14 cellular contexts compared by ENCODE assay signal in genomic region chr2:16155351-16156145, GRCh38.
DNase-seq lines count a peak whose midpoint lies in the region; ATAC-seq, FAIRE-seq and TF ChIP-seq lines count a peak whose summit lies in the region.
"Had no signal": no experiment of that assay in that cellular context is flagged by ENCODE, and none has a peak within 500 bp of the region (broad histone marks: within the 10 kb centered on the region; RNA-seq: fewer than 3 reads in every experiment).

No MANE protein-coding gene starts in this region.

- H3K27ac ChIP-seq in H1 (ENCODE audit: low read depth, low read length) (no peak overlapping the region), smooth muscle cell (ENCODE audit: low read depth) (no peak overlapping the region)

- no peaks in the 10 kb centered on the region for H3K23me2 ChIP-seq in H1 (ENCODE audit: low read depth, low read length)

- no peak overlapping the region for H3K23ac ChIP-seq in H1 (ENCODE audit: insufficient read length)

- no peak overlapping the region for H2BK15ac ChIP-seq in H1 (ENCODE audit: low read length)

- no peak overlapping the region for H3K56ac ChIP-seq in H1 (replicated peaks; ENCODE audit: insufficient read length, low read depth, low read length)

- no peak overlapping the region for H3K9ac ChIP-seq in H1 (replicated peaks in 1 of 4; ENCODE audit: extremely low read depth in 1 of 4, low read depth in 3 of 4, low read length in 3 of 4)
- no peak overlapping the region for H3K9ac ChIP-seq in smooth muscle cell (ENCODE audit: low read depth)

- H3K36me3 ChIP-seq in H1 (ENCODE audit: control insufficient read depth in 2 of 4, insufficient read depth in 4 of 4, low read length in 3 of 4) = no peaks in the 10 kb centered on the region
- no peaks in the 10 kb centered on the region for H3K36me3 ChIP-seq in smooth muscle cell (ENCODE audit: low read depth)

- H3K9me3 ChIP-seq in H1 (ENCODE audit: insufficient read depth in 2 of 2, low read depth in 1 of 2, low read length in 1 of 2) (no peaks in the 10 kb centered on the region), smooth muscle cell (replicated peaks; ENCODE audit: low read depth) (no peaks in the 10 kb centered on the region)

- H3K18ac ChIP-seq in H1 (ENCODE audit: extremely low read depth, low read length) = no peak overlapping the region

- H3K4me3 ChIP-seq in H1 (ENCODE audit: extremely low read depth in 1 of 4, insufficient read depth in 2 of 4, low read depth in 3 of 4, low read length in 4 of 4) = no peak overlapping the region
- no peak overlapping the region for H3K4me3 ChIP-seq in smooth muscle cell

- H2BK120ac ChIP-seq in H1 (replicated peaks; ENCODE audit: low read depth, low read length) = no peak overlapping the region

- CTCF ChIA-PET in H1 (lab: Charles Lee; ENCODE audit: partially characterized antibody) = interaction anchor here (0.6 to 2.6 kb wide), 9 partner anchors 11 to 353 kb away, joined by 3 to 7 read pairs (median 3); partner anchors contain the start of gene MYCN

- no peak overlapping the region for H3K14ac ChIP-seq in H1 (ENCODE audit: insufficient read length)

- no peak for TF ChIP-seq EP300 in H1 (IDR thresholded peaks at IDR 0.05; ENCODE audit: borderline replicate concordance in 1 of 2, low read depth in 2 of 2, low read length in 2 of 2)

- H2BK12ac ChIP-seq in H1 (ENCODE audit: low read depth, low read length) = no peak overlapping the region

- FAIRE-seq in H1 (lab: Jason Lieb, UNC) = no peak

- TF ChIP-seq RAD21 in H1 (IDR thresholded peaks at IDR 0.05 in 1 of 2, conservative IDR thresholded peaks at IDR 0.05 in 1 of 2; ENCODE audit: low read depth in 2 of 2, low read length in 2 of 2) = no peak

- no peak overlapping the region for H2BK20ac ChIP-seq in H1 (ENCODE audit: low read length)

- H3K4ac ChIP-seq in H1 (replicated peaks; ENCODE audit: insufficient read length, low read depth, low read length) = no peak overlapping the region

- ATAC-seq in HG02981 (IDR thresholded peaks at IDR 0.05; ENCODE audit: unreplicated experiment) (no peak), GM18511 (IDR thresholded peaks at IDR 0.05; ENCODE audit: unreplicated experiment) (no peak)

- WGBS in H1 (ENCODE audit: extremely low coverage in 1 of 2, insufficient coverage in 1 of 2, insufficient read length in 1 of 2, insufficient replicate concordance in 2 of 2, low coverage in 1 of 2, low lambda C conversion rate in 2 of 2, missing lambda C conversion rate in 1 of 2), 2 experiments = 87% methylated on average over 11 of the region's 11 CpGs; no CpG with 5 or more reads in 1 of the 2 experiments
- 52% methylated on average over 11 of the region's 11 CpGs for WGBS in smooth muscle cell (ENCODE audit: low lambda C conversion rate)

- no peaks in the 10 kb centered on the region for H3K79me2 ChIP-seq in H1 (ENCODE audit: control insufficient read depth in 1 of 2, insufficient read depth in 2 of 2, low read length in 2 of 2)
- no peaks in the 10 kb centered on the region for H3K79me2 ChIP-seq in smooth muscle cell (ENCODE audit: low read depth)

- H3F3A ChIP-seq in smooth muscle cell (ENCODE audit: low read depth) = peaks cover 6% of the 10 kb centered on the region

- H3K4me1 ChIP-seq in H1 (replicated peaks in 1 of 4; ENCODE audit: control insufficient read depth in 3 of 4, insufficient read depth in 4 of 4, low read length in 3 of 4) = no peaks in the 10 kb centered on the region
- H3K4me1 ChIP-seq in smooth muscle cell (ENCODE audit: low read depth) = no peaks in the 10 kb centered on the region

- H3K4me2 ChIP-seq in H1 (ENCODE audit: insufficient read depth in 1 of 2, low read depth in 2 of 2, low read length in 2 of 2) (no peak overlapping the region), smooth muscle cell (peak overlapping the region; percentile 29)

- H2BK5ac ChIP-seq in H1 (ENCODE audit: low read depth, low read length) = no peak overlapping the region

- H4K91ac ChIP-seq in H1 (replicated peaks; ENCODE audit: insufficient read length, low read length) = no peak overlapping the region

- TF ChIP-seq CTCF in H1 (IDR thresholded peaks at IDR 0.05; ENCODE audit: control extremely low read depth in 1 of 3, insufficient read depth in 1 of 3, low read depth in 1 of 3, low read length in 3 of 3) = no peak
- no peak for TF ChIP-seq CTCF in smooth muscle cell (IDR thresholded peaks at IDR 0.05; ENCODE audit: borderline replicate concordance, insufficient read depth, poor library complexity, severe bottlenecking)

- H2AFZ ChIP-seq in H1 (ENCODE audit: low read length) (peak overlapping the region; percentile 26; the same call in 1 of the 2 replicates), smooth muscle cell (ENCODE audit: low read depth) (no peak overlapping the region)

- H2AK5ac ChIP-seq in H1 (ENCODE audit: low read depth, low read length) = no peak overlapping the region

- DNase-seq in DMS79 treated with DMSO at 0.1 percent for 48 hours (lab: John Stamatoyannopoulos, UW) (peak; percentile 54), NCI-H748 (lab: John Stamatoyannopoulos, UW; ENCODE audit: unreplicated experiment) (peak; percentile 34), H1 (ENCODE audit: low read depth in 1 of 2, low spot score in 2 of 2) (no peak), smooth muscle cell (lab: John Stamatoyannopoulos, UW; ENCODE audit: unreplicated experiment) (no peak), NCI-H1930 (lab: John Stamatoyannopoulos, UW) (no peak)
- DNase-seq: ACHN; CD4-positive, CD25-positive, alpha-beta regulatory T cell; H9; Kasumi-1; NCI-H2171; NCI-H446 treated with DMSO at 0.1 percent for 48 hours; SHP77 treated with DMSO at 0.1 percent for 48 hours had no signal

- H4K20me1 ChIP-seq in H1 (replicated peaks in 1 of 2; ENCODE audit: control insufficient read depth in 1 of 2, insufficient read depth in 2 of 2, low read length in 2 of 2) = no peaks in the 10 kb centered on the region
- no peaks in the 10 kb centered on the region for H4K20me1 ChIP-seq in smooth muscle cell (ENCODE audit: low read depth)

- no peak overlapping the region; the same call in 1 of the 2 replicates for H4K8ac ChIP-seq in H1 (ENCODE audit: extremely low read depth, insufficient read depth, low read length)

- no peaks in the 10 kb centered on the region for H3K27me3 ChIP-seq in H1 (replicated peaks in 1 of 4; ENCODE audit: control insufficient read depth in 3 of 4, extremely low read depth in 1 of 4, insufficient read depth in 3 of 4, low read length in 3 of 4)
- no peaks in the 10 kb centered on the region for H3K27me3 ChIP-seq in smooth muscle cell (ENCODE audit: low read depth)

- H3K79me1 ChIP-seq in H1 (ENCODE audit: low read depth, low read length) = no peaks in the 10 kb centered on the region

- H4K5ac ChIP-seq in H1 (ENCODE audit: insufficient read length, low read depth, low read length) = no peak overlapping the region

- no peak for TF ChIP-seq POLR2A in H1 (IDR thresholded peaks at IDR 0.05; ENCODE audit: control extremely low read depth in 1 of 2, low read depth in 2 of 2, low read length in 2 of 2)

- POLR2A ChIA-PET in H1 (lab: Charles Lee; ENCODE audit: partially characterized antibody) = interaction anchor here (1.3 kb wide), 1 partner anchor 50 kb away, joined by 3 read pairs; no protein-coding TSS in a partner anchor

TF ChIP-seq in H1, 55 proteins besides CTCF, POLR2A, EP300 and RAD21:
- TF ChIP-seq GABPA (IDR thresholded peaks at IDR 0.05; ENCODE audit: borderline replicate concordance, insufficient read depth, low read length) = no peak
- TF ChIP-seq BACH1 (IDR thresholded peaks at IDR 0.05; ENCODE audit: low read length) = no peak
- no peak for TF ChIP-seq RNF2 (IDR thresholded peaks at IDR 0.05; ENCODE audit: borderline replicate concordance, low read depth, low read length, missing control alignments, poor library complexity, severe bottlenecking)
- TF ChIP-seq SAP30 (IDR thresholded peaks at IDR 0.05; ENCODE audit: insufficient read depth, insufficient replicate concordance, low read length) = no peak
- no peak for TF ChIP-seq SUZ12 (IDR thresholded peaks at IDR 0.05; ENCODE audit: low read length)
- TF ChIP-seq NANOG (IDR thresholded peaks at IDR 0.05; ENCODE audit: insufficient read depth, low read depth, low read length, poor library complexity, severe bottlenecking) = no peak
- TF ChIP-seq EZH2 (IDR thresholded peaks at IDR 0.05; ENCODE audit: low read depth, low read length, severe bottlenecking) = no peak
- TF ChIP-seq POLR2AphosphoS5 (IDR thresholded peaks at IDR 0.05; ENCODE audit: low read depth, low read length) = no peak
- TF ChIP-seq CHD1 (IDR thresholded peaks at IDR 0.05; ENCODE audit: low read depth, low read length) = no peak
- TF ChIP-seq TBP (IDR thresholded peaks at IDR 0.05; ENCODE audit: low read depth, low read length) = no peak
- TF ChIP-seq ASH2L (IDR thresholded peaks at IDR 0.05; ENCODE audit: low read length) = no peak
- TF ChIP-seq SIN3A (conservative IDR thresholded peaks at IDR 0.05 in 1 of 2, IDR thresholded peaks at IDR 0.05 in 1 of 2; ENCODE audit: low read depth in 1 of 2, low read length in 2 of 2) = no peak
- no peak for TF ChIP-seq CHD2 (IDR thresholded peaks at IDR 0.05; ENCODE audit: low read length)
- no peak for TF ChIP-seq TCF12 (IDR thresholded peaks at IDR 0.05; ENCODE audit: low read depth, low read length)
- no peak for TF ChIP-seq SP4 (IDR thresholded peaks at IDR 0.05; ENCODE audit: low read length)
- no peak for TF ChIP-seq JUN (IDR thresholded peaks at IDR 0.05; ENCODE audit: low read depth, low read length)
- TF ChIP-seq MAFK (IDR thresholded peaks at IDR 0.05; ENCODE audit: low read depth, low read length) = no peak
- TF ChIP-seq NRF1 (IDR thresholded peaks at IDR 0.05; ENCODE audit: low read depth, low read length) = no peak
TF ChIP-seq in H1: peak in this region for 0.

Comparison
In these comparisons a context has a peak if more than half of its experiments do, and no peak if none do; other contexts are left out.
1. DNase-seq: peak in DMS79 treated with DMSO at 0.1 percent for 48 hours (single experiment) and NCI-H748 (single experiment); none in H1 (0 of 2), smooth muscle cell (single experiment) and NCI-H1930 (0 of 2).